9 cellular contexts compared by ENCODE assay signal in genomic region chr17:40070644-40070894, GRCh38. TPM values are rescaled to one million over a fixed set of nuclear protein-coding genes. Genes with fewer than 3 reads are reported as not detected.
DNase-seq lines count a peak whose midpoint lies in the region; ATAC-seq and TF ChIP-seq lines count a peak whose summit lies in the region.
"Had no signal": no experiment of that assay in that cellular context is flagged by ENCODE, and none has a peak within 500 bp of the region (broad histone marks: within the 10 kb centered on the region; RNA-seq: fewer than 3 reads in every experiment).

No MANE protein-coding gene starts in this region.

- ATAC-seq in T-cell (replicated peaks in 1 of 4) = no peak
- no peak for ATAC-seq in GM18502 (IDR thresholded peaks at IDR 0.05; ENCODE audit: poor library complexity, unreplicated experiment)

- POLR2A ChIA-PET in HEK293 (lab: Yijun Ruan, JAX) = no interaction called here
- POLR2A ChIA-PET in T-cell (lab: Charles Lee) = no interaction called here

- peaks cover 37% of the 10 kb centered on the region for H3K4me1 ChIP-seq in HEK293 (ENCODE audit: control insufficient read depth, insufficient read depth, low read length)
- peaks cover 55% of the 10 kb centered on the region for H3K4me1 ChIP-seq in smooth muscle cell (ENCODE audit: low read depth)

- H3K27me3 Mint-ChIP-seq in T-cell = no peaks in the 10 kb centered on the region

- peaks cover 66 to 85% (median 80%) of the 10 kb centered on the region in 3 donors for H3K4me1 Mint-ChIP-seq in T-cell

- H3K27ac ChIP-seq in HEK293 (ENCODE audit: extremely low read depth, low read depth, low read length) (no peak overlapping the region), layer of hippocampus (ENCODE audit: low read depth, low read length) (peak overlapping the region; percentile 100), smooth muscle cell (ENCODE audit: low read depth) (no peak overlapping the region)

- peak overlapping the region; percentile 57 for H3K4me2 ChIP-seq in smooth muscle cell

- H3K9me3 ChIP-seq in HEK293 (ENCODE audit: control insufficient read depth, insufficient read depth, low read depth, low read length) (no peaks in the 10 kb centered on the region), smooth muscle cell (replicated peaks; ENCODE audit: low read depth) (no peaks in the 10 kb centered on the region)

- DNase-seq in T-cell = no peak
- DNase-seq in smooth muscle cell (lab: John Stamatoyannopoulos, UW; ENCODE audit: unreplicated experiment) = no peak
- no peak for DNase-seq in SKM-1 (lab: John Stamatoyannopoulos, UW; ENCODE audit: unreplicated experiment)
- DNase-seq in erythroblast (lab: John Stamatoyannopoulos, UW) = no peak
- DNase-seq in SIG-M5 (lab: John Stamatoyannopoulos, UW) = no peak
- DNase-seq: nephron progenitor cell had no signal

- H3K36me3 ChIP-seq in HEK293 (ENCODE audit: control insufficient read depth in 2 of 2, insufficient read depth in 1 of 2, low read length in 2 of 2) (peaks cover 0 to 10% of the 10 kb centered on the region in 2 experiments; a peak in 1 of 3 replicates), smooth muscle cell (ENCODE audit: low read depth) (no peaks in the 10 kb centered on the region)

- 60% methylated on average over 2 of the region's 3 CpGs for whole genome bisulfite sequencing in smooth muscle cell (ENCODE audit: low lambda C conversion rate)

- H3K36me3 Mint-ChIP-seq in T-cell = no peaks in the 10 kb centered on the region

- no peak for TF ChIP-seq CTCF in HEK293 (tag by site-specific recombination; IDR thresholded peaks at IDR 0.05)
- TF ChIP-seq CTCF in smooth muscle cell (IDR thresholded peaks at IDR 0.05; ENCODE audit: borderline replicate concordance, insufficient read depth, poor library complexity, severe bottlenecking) = no peak

- no peak for TF ChIP-seq POLR2A in erythroblast (IDR thresholded peaks at IDR 0.05; ENCODE audit: low read length)

- peaks cover 7% of the 10 kb centered on the region for H3F3A ChIP-seq in smooth muscle cell (ENCODE audit: low read depth)

- no peaks in the 10 kb centered on the region for H3K9me3 Mint-ChIP-seq in T-cell
- H3K9me3 Mint-ChIP-seq: nephron progenitor cell had no signal

- H3K79me2 ChIP-seq in smooth muscle cell (ENCODE audit: low read depth) = peaks cover 20% of the 10 kb centered on the region

- H3K9ac ChIP-seq in smooth muscle cell (ENCODE audit: low read depth) = no peak overlapping the region

- H4K20me1 ChIP-seq in smooth muscle cell (ENCODE audit: low read depth) = peaks cover 49% of the 10 kb centered on the region

- H3K27ac Mint-ChIP-seq in T-cell = peak overlapping the region; percentile 93 to 96
- H3K27ac Mint-ChIP-seq: nephron progenitor cell had no signal

- H3K27me3 ChIP-seq in layer of hippocampus (ENCODE audit: control insufficient read depth, insufficient read depth, low read length) = no peaks in the 10 kb centered on the region
- H3K27me3 ChIP-seq in smooth muscle cell (ENCODE audit: low read depth) = no peaks in the 10 kb centered on the region

- H3K4me3 Mint-ChIP-seq in T-cell = peak overlapping the region in 1 of 3 donors; percentile 86

- H2AFZ ChIP-seq in smooth muscle cell (ENCODE audit: low read depth) = no peak overlapping the region

- CTCF ChIA-PET in HEK293 (lab: Yijun Ruan, JAX) (interaction anchor here (0.7 to 6.0 kb wide), 9 partner anchors 10 to 449 kb away, joined by 3 to 43 read pairs (median 6); no protein-coding TSS in a partner anchor), T-cell (lab: Charles Lee) (interaction anchor here in 1 of 2 donors (1.4 to 2.2 kb wide), 2 partner anchors 28 to 57 kb away, joined by 3 to 9 read pairs; no protein-coding TSS in a partner anchor)

- H3K4me3 ChIP-seq in HEK293 (ENCODE audit: low read depth, low read length) = no peak overlapping the region
- peak overlapping the region; percentile 16 for H3K4me3 ChIP-seq in smooth muscle cell

TF ChIP-seq in HEK293, 187 proteins besides CTCF, POLR2A, EP300 and RAD21:
- TF ChIP-seq ZNF600 (tag by site-specific recombination; IDR thresholded peaks at IDR 0.05) (no peak), HIC1 (tag by site-specific recombination; IDR thresholded peaks at IDR 0.05) (0 out of 2 replicates have a peak, but pooled peaks have one; percentile 9), ZNF169 (tag by site-specific recombination; IDR thresholded peaks at IDR 0.05) (no peak), OVOL3 (tag by site-specific recombination; IDR thresholded peaks at IDR 0.05) (no peak), ZNF501 (tag by site-specific recombination; IDR thresholded peaks at IDR 0.05) (no peak), EGR2 (tag by site-specific recombination; IDR thresholded peaks at IDR 0.05; ENCODE audit: low read depth) (peak; percentile 70; the same call in 1 of the 2 replicates), ZNF19 (tag by site-specific recombination; IDR thresholded peaks at IDR 0.05; ENCODE audit: low read depth) (no peak), ZNF18 (tag by site-specific recombination; IDR thresholded peaks at IDR 0.05) (0 out of 2 replicates have a peak, but pooled peaks have one; percentile 31), ZFHX2 (tag by site-specific recombination; conservative IDR thresholded peaks at IDR 0.05) (peak; percentile 93)
TF ChIP-seq in HEK293: peak in this region for 4.

RNA-seq across cellular contexts. Expression of gene THRA, which starts 7.8 kb away (rescaled TPM):
- total RNA-seq in T-cell (10 to 100 TPM; 30.4 to 54.0 (median 48.9) TPM), smooth muscle cell (15.6 and 25.4 TPM in 2 replicates)
- polyA plus RNA-seq in smooth muscle cell = 17.6 and 21.2 TPM in 2 replicates

RNA-seq across cellular contexts. Expression of gene MED24, which starts 16.4 kb away (rescaled TPM):
- total RNA-seq in T-cell = 100 to 1,000 TPM in 1 of 5 donors, 10 to 100 TPM in 4; 75.9 to 104 (median 87.0) TPM
- 68.2 and 76.9 TPM in 2 replicates for total RNA-seq in smooth muscle cell
- 74.9 and 77.2 TPM in 2 replicates for polyA plus RNA-seq in smooth muscle cell

RNA-seq across cellular contexts. Expression of gene NR1D1, which starts 29.8 kb away (rescaled TPM):
- total RNA-seq in T-cell (10 to 100 TPM; 11.5 to 33.6 (median 21.9) TPM), smooth muscle cell (6.0 and 12.5 TPM in 2 replicates)
- 18.4 and 19.5 TPM in 2 replicates for polyA plus RNA-seq in smooth muscle cell

RNA-seq across cellular contexts. Expression of gene MSL1, which starts 51.2 kb away (rescaled TPM):
- total RNA-seq in T-cell (100 to 1,000 TPM; 106 to 136 (median 115) TPM), smooth muscle cell (74.9 and 79.0 TPM in 2 replicates)
- polyA plus RNA-seq in smooth muscle cell = 24.6 and 26.0 TPM in 2 replicates

RNA-seq across cellular contexts. Expression of gene CSF3, which starts 55.3 kb away (rescaled TPM):
- total RNA-seq in T-cell (not detected), smooth muscle cell (not detected in 2 replicates)
- 0.80 TPM in 1 of 2 replicates, not detected in the other for polyA plus RNA-seq in smooth muscle cell
